ENCODE assay signal across 2 cellular contexts in the genomic region with DNA sequence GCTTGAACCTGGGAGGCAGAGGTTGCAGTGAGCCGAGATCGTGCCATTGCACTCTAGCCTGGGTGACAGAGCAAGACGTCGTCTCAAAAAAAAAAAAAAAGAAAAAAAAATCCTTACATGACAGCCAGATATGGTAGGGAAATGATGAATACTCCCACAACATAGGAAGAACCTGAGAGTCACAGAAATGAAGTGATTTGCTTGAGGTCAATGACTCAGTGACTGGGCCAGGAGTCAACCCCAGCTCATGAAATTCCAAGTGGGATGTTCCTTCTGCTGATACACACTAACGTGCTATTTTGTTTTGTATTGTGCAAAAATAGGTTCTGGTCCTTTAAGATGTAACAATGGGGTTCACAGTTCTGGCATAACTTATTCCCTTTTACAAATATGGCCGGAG.
A peak's percentile ranks its signal among the peaks of the same experiment; 100 is the strongest.
TF ChIP-seq lines count a peak whose summit lies in the region.

No MANE protein-coding gene starts in this region.

TF ChIP-seq in A549, 52 proteins besides CTCF, POLR2A, EP300 and RAD21 (continued from another document):
- TF ChIP-seq, protein P1, sequence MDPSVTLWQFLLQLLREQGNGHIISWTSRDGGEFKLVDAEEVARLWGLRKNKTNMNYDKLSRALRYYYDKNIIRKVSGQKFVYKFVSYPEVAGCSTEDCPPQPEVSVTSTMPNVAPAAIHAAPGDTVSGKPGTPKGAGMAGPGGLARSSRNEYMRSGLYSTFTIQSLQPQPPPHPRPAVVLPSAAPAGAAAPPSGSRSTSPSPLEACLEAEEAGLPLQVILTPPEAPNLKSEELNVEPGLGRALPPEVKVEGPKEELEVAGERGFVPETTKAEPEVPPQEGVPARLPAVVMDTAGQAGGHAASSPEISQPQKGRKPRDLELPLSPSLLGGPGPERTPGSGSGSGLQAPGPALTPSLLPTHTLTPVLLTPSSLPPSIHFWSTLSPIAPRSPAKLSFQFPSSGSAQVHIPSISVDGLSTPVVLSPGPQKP (IDR thresholded peaks at IDR 0.05; ENCODE audit: low read depth, low read length) = no peak
- TF ChIP-seq FOSL2 (IDR thresholded peaks at IDR 0.05) (peak; percentile 25; the same call in 1 of the 2 replicates), FOSL2 (CRISPR knock-in tag; IDR thresholded peaks at IDR 0.05) (peak; percentile 65), CBX2 (IDR thresholded peaks at IDR 0.05; ENCODE audit: borderline replicate concordance, low read depth) (no peak)

TF ChIP-seq in HEK293, 187 proteins besides CTCF, POLR2A, EP300 and RAD21 (continued from another document):
- TF ChIP-seq, protein P2, sequence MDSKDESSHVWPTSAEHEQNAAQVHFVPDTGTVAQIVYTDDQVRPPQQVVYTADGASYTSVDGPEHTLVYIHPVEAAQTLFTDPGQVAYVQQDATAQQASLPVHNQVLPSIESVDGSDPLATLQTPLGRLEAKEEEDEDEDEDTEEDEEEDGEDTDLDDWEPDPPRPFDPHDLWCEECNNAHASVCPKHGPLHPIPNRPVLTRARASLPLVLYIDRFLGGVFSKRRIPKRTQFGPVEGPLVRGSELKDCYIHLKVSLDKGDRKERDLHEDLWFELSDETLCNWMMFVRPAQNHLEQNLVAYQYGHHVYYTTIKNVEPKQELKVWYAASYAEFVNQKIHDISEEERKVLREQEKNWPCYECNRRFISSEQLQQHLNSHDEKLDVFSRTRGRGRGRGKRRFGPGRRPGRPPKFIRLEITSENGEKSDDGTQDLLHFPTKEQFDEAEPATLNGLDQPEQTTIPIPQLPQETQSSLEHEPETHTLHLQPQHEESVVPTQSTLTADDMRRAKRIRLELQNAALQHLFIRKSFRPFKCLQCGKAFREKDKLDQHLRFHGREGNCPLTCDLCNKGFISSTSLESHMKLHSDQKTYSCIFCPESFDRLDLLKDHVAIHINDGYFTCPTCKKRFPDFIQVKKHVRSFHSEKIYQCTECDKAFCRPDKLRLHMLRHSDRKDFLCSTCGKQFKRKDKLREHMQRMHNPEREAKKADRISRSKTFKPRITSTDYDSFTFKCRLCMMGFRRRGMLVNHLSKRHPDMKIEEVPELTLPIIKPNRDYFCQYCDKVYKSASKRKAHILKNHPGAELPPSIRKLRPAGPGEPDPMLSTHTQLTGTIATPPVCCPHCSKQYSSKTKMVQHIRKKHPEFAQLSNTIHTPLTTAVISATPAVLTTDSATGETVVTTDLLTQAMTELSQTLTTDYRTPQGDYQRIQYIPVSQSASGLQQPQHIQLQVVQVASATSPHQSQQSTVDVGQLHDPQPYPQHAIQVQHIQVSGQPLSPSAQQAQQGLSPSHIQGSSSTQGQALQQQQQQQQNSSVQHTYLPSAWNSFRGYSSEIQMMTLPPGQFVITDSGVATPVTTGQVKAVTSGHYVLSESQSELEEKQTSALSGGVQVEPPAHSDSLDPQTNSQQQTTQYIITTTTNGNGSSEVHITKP (tag by site-specific recombination; IDR thresholded peaks at IDR 0.05) = peak; percentile 93
- TF ChIP-seq ZNF214 (tag by site-specific recombination; IDR thresholded peaks at IDR 0.05; ENCODE audit: borderline replicate concordance) (no peak), SP7 (tag by site-specific recombination; IDR thresholded peaks at IDR 0.05) (peak; percentile 24; the same call in 1 of the 2 replicates), ZBTB1 (tag by site-specific recombination; IDR thresholded peaks at IDR 0.05) (no peak), PRDM1 (tag by site-specific recombination; IDR thresholded peaks at IDR 0.05) (no peak), ZNF10 (tag by site-specific recombination; IDR thresholded peaks at IDR 0.05) (no peak), IKZF3 (tag by site-specific recombination; IDR thresholded peaks at IDR 0.05) (peak; percentile 52; the same call in 1 of the 2 replicates)
- TF ChIP-seq, protein P3, sequence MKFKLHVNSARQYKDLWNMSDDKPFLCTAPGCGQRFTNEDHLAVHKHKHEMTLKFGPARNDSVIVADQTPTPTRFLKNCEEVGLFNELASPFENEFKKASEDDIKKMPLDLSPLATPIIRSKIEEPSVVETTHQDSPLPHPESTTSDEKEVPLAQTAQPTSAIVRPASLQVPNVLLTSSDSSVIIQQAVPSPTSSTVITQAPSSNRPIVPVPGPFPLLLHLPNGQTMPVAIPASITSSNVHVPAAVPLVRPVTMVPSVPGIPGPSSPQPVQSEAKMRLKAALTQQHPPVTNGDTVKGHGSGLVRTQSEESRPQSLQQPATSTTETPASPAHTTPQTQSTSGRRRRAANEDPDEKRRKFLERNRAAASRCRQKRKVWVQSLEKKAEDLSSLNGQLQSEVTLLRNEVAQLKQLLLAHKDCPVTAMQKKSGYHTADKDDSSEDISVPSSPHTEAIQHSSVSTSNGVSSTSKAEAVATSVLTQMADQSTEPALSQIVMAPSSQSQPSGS (tag by site-specific recombination; IDR thresholded peaks at IDR 0.05; ENCODE audit: low read depth) = no peak
- TF ChIP-seq, protein P4, sequence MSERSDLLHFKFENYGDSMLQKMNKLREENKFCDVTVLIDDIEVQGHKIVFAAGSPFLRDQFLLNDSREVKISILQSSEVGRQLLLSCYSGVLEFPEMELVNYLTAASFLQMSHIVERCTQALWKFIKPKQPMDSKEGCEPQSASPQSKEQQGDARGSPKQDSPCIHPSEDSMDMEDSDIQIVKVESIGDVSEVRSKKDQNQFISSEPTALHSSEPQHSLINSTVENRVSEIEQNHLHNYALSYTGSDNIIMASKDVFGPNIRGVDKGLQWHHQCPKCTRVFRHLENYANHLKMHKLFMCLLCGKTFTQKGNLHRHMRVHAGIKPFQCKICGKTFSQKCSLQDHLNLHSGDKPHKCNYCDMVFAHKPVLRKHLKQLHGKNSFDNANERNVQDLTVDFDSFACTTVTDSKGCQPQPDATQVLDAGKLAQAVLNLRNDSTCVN (tag by site-specific recombination; optimal IDR thresholded peaks at IDR 0.05) = no peak
